ENCODE assay signal across 1 cellular context in the genomic region with DNA sequence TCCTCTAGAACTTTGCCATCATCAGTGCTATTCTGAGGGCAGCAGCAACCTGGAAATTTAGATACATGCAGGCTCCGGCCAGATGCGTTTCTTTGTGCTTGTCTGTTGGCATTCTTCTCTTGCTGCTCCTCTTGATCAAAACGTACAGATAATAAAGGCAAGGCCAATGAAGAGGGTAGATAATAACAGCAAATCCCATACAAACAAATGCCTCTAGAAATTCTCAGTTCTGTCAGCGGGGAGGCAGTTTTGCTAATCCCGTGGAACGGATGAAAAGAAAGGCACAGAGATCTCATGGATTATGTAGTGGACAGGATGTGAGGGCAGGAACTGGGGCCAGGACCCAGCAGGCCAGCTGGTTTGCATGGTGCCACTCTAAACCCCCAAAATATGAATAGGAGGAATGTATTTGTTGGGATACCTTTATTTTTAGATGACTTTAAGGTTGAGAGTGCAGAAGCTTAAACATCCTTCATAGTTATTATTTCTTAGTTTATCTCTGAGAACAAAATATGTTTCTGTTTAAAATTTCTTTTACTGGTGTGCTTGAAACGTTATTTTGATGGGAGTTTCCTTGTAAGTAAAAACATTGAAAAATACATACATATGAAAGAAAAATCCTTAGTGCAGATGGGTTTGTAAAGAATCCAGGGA.
TF ChIP-seq lines count a peak whose summit lies in the region.

No MANE protein-coding gene starts in this region.

TF ChIP-seq in HepG2, 621 proteins besides CTCF, POLR2A, EP300 and RAD21 (continued from another document):
- TF ChIP-seq ZNF710 (CRISPR knock-in tag; IDR thresholded peaks at IDR 0.05; ENCODE audit: borderline replicate concordance), result peak; percentile 44; the same call in 1 of the 2 replicates
- TF ChIP-seq, protein P1, sequence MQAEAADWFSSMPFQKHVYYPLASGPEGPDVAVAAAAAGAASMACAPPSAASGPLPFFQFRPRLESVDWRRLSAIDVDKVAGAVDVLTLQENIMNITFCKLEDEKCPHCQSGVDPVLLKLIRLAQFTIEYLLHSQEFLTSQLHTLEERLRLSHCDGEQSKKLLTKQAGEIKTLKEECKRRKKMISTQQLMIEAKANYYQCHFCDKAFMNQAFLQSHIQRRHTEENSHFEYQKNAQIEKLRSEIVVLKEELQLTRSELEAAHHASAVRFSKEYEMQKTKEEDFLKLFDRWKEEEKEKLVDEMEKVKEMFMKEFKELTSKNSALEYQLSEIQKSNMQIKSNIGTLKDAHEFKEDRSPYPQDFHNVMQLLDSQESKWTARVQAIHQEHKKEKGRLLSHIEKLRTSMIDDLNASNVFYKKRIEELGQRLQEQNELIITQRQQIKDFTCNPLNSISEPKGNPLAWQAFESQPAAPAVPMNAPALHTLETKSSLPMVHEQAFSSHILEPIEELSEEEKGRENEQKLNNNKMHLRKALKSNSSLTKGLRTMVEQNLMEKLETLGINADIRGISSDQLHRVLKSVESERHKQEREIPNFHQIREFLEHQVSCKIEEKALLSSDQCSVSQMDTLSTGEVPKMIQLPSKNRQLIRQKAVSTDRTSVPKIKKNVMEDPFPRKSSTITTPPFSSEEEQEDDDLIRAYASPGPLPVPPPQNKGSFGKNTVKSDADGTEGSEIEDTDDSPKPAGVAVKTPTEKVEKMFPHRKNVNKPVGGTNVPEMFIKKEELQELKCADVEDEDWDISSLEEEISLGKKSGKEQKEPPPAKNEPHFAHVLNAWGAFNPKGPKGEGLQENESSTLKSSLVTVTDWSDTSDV (CRISPR knock-in tag; IDR thresholded peaks at IDR 0.05), result no peak
- TF ChIP-seq ZMYM3 (CRISPR knock-in tag; IDR thresholded peaks at IDR 0.05), result no peak
- no peak for TF ChIP-seq NR2F2 (IDR thresholded peaks at IDR 0.05; ENCODE audit: borderline replicate concordance, low read depth)
- no peak for TF ChIP-seq ZNF260 (CRISPR knock-in tag; IDR thresholded peaks at IDR 0.05; ENCODE audit: borderline replicate concordance, low read depth)
- no peak for TF ChIP-seq POLR2AphosphoS2 (IDR thresholded peaks at IDR 0.05; ENCODE audit: low read depth, low read length)
- no peak for TF ChIP-seq ZBTB39 (CRISPR knock-in tag; IDR thresholded peaks at IDR 0.05)
TF ChIP-seq in HepG2: peak in this region for 6.
